ENCODE assay signal across 8 cellular contexts in the genomic region with DNA sequence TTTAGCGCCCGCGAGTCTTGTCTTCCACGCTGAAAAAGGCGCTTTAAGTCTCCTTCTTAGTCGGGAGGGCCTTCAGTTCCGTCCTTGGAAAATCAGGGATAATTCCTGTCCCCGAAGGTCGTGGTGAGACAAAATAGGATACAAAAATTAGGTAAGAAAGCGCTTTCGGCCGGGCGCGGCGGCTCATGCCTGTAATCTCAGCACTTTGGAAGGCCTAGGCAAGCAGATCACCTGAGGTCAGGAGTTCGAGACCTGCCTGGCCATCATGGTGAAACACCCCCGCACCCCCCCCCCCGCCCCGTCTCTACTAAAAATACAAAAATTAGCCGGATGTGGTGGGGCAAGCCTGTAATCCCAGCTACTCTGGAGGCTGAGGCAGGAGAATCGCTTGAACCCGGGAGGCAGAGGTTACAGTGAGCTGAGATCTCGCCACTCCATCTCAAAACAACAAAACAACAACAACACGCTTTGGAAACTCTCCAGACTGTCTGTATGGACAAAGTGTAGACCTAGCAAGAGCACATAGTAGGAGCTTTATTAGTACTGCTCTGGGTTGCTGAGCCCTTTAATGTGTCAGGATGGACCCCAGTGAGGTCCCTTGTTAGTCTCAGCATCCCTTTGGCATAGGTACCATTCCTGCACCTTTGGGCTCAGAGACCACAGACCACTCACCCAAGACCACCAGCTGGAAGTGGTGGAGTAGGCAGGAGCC. TPM values are rescaled to one million over a fixed set of nuclear protein-coding genes. Genes with fewer than 3 reads are reported as not detected.
DNase-seq lines count a peak whose midpoint lies in the region; ATAC-seq and TF ChIP-seq lines count a peak whose summit lies in the region.

No MANE protein-coding gene starts in this region.

- H3K9me3 Mint-ChIP-seq in dendritic cell treated with granulocyte-macrophage colony-stimulating factor and Interleukin-4, amounts not matched to agents 40 ng/mL and 50 ng/mL, for 4 days, result no peaks in the 10 kb centered on the region
- H3K9me3 Mint-ChIP-seq in naive B cell, result peaks cover 0 to 3% (median 0%) of the 10 kb centered on the region in 7 donors

- H3K4me3 Mint-ChIP-seq in dendritic cell treated with granulocyte-macrophage colony-stimulating factor and Interleukin-4, amounts not matched to agents 40 ng/mL and 50 ng/mL, for 4 days, result peak overlapping the region; percentile 60
- peak overlapping the region; percentile 54 to 89 (median 82) for H3K4me3 Mint-ChIP-seq in naive B cell

- H3K4me1 Mint-ChIP-seq in dendritic cell treated with granulocyte-macrophage colony-stimulating factor and Interleukin-4, amounts not matched to agents 40 ng/mL and 50 ng/mL, for 4 days (ENCODE audit: low read depth), result no peaks in the 10 kb centered on the region
- peaks cover 5 to 11% (median 5%) of the 10 kb centered on the region in 3 donors for H3K4me1 Mint-ChIP-seq in naive B cell

- no peaks in the 10 kb centered on the region for H3K79me2 ChIP-seq in KMS-11 (ENCODE audit: insufficient read depth, low read depth)

- H3K27ac ChIP-seq in KMS-11, result no peak overlapping the region

- H3K27ac Mint-ChIP-seq in dendritic cell treated with granulocyte-macrophage colony-stimulating factor and Interleukin-4, amounts not matched to agents 40 ng/mL and 50 ng/mL, for 4 days, result no peak overlapping the region
- peak overlapping the region in 1 of 6 donors; percentile 36 for H3K27ac Mint-ChIP-seq in naive B cell

- CTCF ChIA-PET in AG04449 (lab: Yijun Ruan, JAX), result interaction anchor here (0.9 to 1.3 kb wide), 3 partner anchors 10 to 30 kb away, joined by 3 to 4 read pairs (median 3); no protein-coding TSS in a partner anchor

- no peaks in the 10 kb centered on the region for H3K27me3 ChIP-seq in KMS-11 (ENCODE audit: insufficient read depth, low read depth)

- no peak for ATAC-seq in naive B cell (ENCODE audit: low read depth in 2 of 2)
- no peak for ATAC-seq in HG03196 (IDR thresholded peaks at IDR 0.05; ENCODE audit: unreplicated experiment)
- no peak for ATAC-seq in GM18858 (IDR thresholded peaks at IDR 0.05; ENCODE audit: unreplicated experiment)

- peak overlapping the region; percentile 44; the same call in 1 of the 2 replicates for H3K9ac ChIP-seq in KMS-11

- no peak for DNase-seq in AG04449 (ENCODE audit: low read depth, low spot score)
- no peak for DNase-seq in naive B cell
- DNase-seq in RPMI8226, result no peak
- DNase-seq in occipital lobe (lab: John Stamatoyannopoulos, UW), result no peak

- TF ChIP-seq CTCF in AG04449 (IDR thresholded peaks at IDR 0.05; ENCODE audit: insufficient read depth, low read length, missing control alignments) (no peak), KMS-11 (conservative IDR thresholded peaks at IDR 0.05; ENCODE audit: low read depth, low read length) (no peak)

- no peaks in the 10 kb centered on the region for H3K36me3 Mint-ChIP-seq in dendritic cell treated with granulocyte-macrophage colony-stimulating factor and Interleukin-4, amounts not matched to agents 40 ng/mL and 50 ng/mL, for 4 days (ENCODE audit: low read depth)
- no peaks in the 10 kb centered on the region for H3K36me3 Mint-ChIP-seq in naive B cell

- intact Hi-C loops in dendritic cell treated with granulocyte-macrophage colony-stimulating factor and Interleukin-4, amounts not matched to agents 40 ng/mL and 50 ng/mL, for 4 days (cut with micrococcal nuclease), result no loop called here

- POLR2A ChIA-PET in AG04449 (lab: Yijun Ruan, JAX), result no interaction called here

- H3K36me3 ChIP-seq in KMS-11 (ENCODE audit: insufficient read depth), result no peaks in the 10 kb centered on the region

- peak overlapping the region; percentile 76 for H2AFZ ChIP-seq in KMS-11 (ENCODE audit: low read depth)

- no peaks in the 10 kb centered on the region for H4K20me1 ChIP-seq in KMS-11 (ENCODE audit: insufficient read depth)

- H3K27me3 Mint-ChIP-seq in dendritic cell treated with granulocyte-macrophage colony-stimulating factor and Interleukin-4, amounts not matched to agents 40 ng/mL and 50 ng/mL, for 4 days, result peaks cover 68% of the 10 kb centered on the region
- H3K27me3 Mint-ChIP-seq in naive B cell, result peaks cover 37 to 69% (median 66%) of the 10 kb centered on the region in 3 donors

- no peaks in the 10 kb centered on the region for H3K4me1 ChIP-seq in KMS-11 (ENCODE audit: low read depth, poor library complexity, severe bottlenecking)

- peak overlapping the region; percentile 68 for H3K4me2 ChIP-seq in KMS-11

- H3K4me3 ChIP-seq in AG04449 (ENCODE audit: low read depth, low read length) (peak overlapping the region; percentile 63), KMS-11 (IDR thresholded peaks at IDR 0.05; ENCODE audit: insufficient read depth, low read depth, low read length) (no peak overlapping the region)

RNA-seq across cellular contexts. Expression of a gene that starts 0.8 kb away (rescaled TPM):
- polyA plus RNA-seq in naive B cell (ENCODE audit: low read depth in 6 of 6), result not detected
- 5.3 TPM for total RNA-seq in occipital lobe

RNA-seq across cellular contexts. Expression of a gene that starts 15.7 kb away (rescaled TPM):
- polyA plus RNA-seq in naive B cell (ENCODE audit: low read depth in 6 of 6), result not detected
- 44.0 TPM for total RNA-seq in occipital lobe

RNA-seq across cellular contexts. Expression of a gene that starts 31.3 kb away (rescaled TPM):
- under 1 TPM in 1 of 6 donors, not detected in 5; 0.20 TPM for polyA plus RNA-seq in naive B cell (ENCODE audit: low read depth in 6 of 6)
- total RNA-seq in occipital lobe, result 17.0 TPM
